Comparison of ENCODE assay signal across 18 cellular contexts in genomic region chr14:42804146-42804545, GRCh38.
DNase-seq lines count a peak whose midpoint lies in the region; ATAC-seq, FAIRE-seq and TF ChIP-seq lines count a peak whose summit lies in the region.
"Had no signal": no experiment of that assay in that cellular context is flagged by ENCODE, and none has a peak within 500 bp of the region (broad histone marks: within the 10 kb centered on the region; RNA-seq: fewer than 3 reads in every experiment).

No MANE protein-coding gene starts in this region.

- peak; percentile 49 for FAIRE-seq in GM12878 (lab: Jason Lieb, UNC)

- TF ChIP-seq CTCF in GM12878 (IDR thresholded peaks at IDR 0.05 in 2 of 3, conservative IDR thresholded peaks at IDR 0.05 in 1 of 3; ENCODE audit: control insufficient read depth in 2 of 3, extremely low read depth in 1 of 3, insufficient read depth in 1 of 3, low read depth in 3 of 3, low read length in 3 of 3): no peak

- H3K27me3 ChIP-seq in GM12878 (replicated peaks in 1 of 2; ENCODE audit: control insufficient read depth in 2 of 2, insufficient read depth in 2 of 2, low read length in 1 of 2): no peaks in the 10 kb centered on the region

- POLR2A ChIA-PET in GM12878 (lab: Charles Lee): no interaction called here
- POLR2A ChIA-PET in activated CD4-positive, alpha-beta T cell treated with anti-CD3 and anti-CD28 coated beads for 36 hours (lab: Charles Lee): no interaction called here

- no peak for TF ChIP-seq RAD21 in GM12878 (IDR thresholded peaks at IDR 0.05; ENCODE audit: insufficient read depth, low read depth, low read length)

- TF ChIP-seq EP300 in GM12878 (IDR thresholded peaks at IDR 0.05; ENCODE audit: borderline replicate concordance in 1 of 2, control insufficient read depth in 1 of 2, low read depth in 2 of 2, low read length in 2 of 2): no peak

- H2AFZ ChIP-seq in GM12878 (ENCODE audit: control insufficient read depth, low read depth, low read length): no peak overlapping the region

- RAD21 ChIA-PET in GM12878 (lab: Charles Lee; ENCODE audit: unreplicated experiment): no interaction called here

- TF ChIP-seq POLR2A in GM12878 (IDR thresholded peaks at IDR 0.05; ENCODE audit: low read depth, low read length): no peak

- no peaks in the 10 kb centered on the region for H3K79me2 ChIP-seq in GM12878 (ENCODE audit: control insufficient read depth, insufficient read depth, low read length)

- no peaks in the 10 kb centered on the region for H3K36me3 ChIP-seq in GM12878 (ENCODE audit: control insufficient read depth in 2 of 2, insufficient read depth in 2 of 2, low read length in 1 of 2)

- H3K27ac Mint-ChIP-seq in activated CD4-positive, alpha-beta T cell treated with anti-CD3 and anti-CD28 coated beads for 36 hours: no peak overlapping the region
- H3K27ac Mint-ChIP-seq: CD14-positive monocyte had no signal

- no peaks in the 10 kb centered on the region for H3K9me3 ChIP-seq in GM12878 (replicated peaks; ENCODE audit: control insufficient read depth, insufficient read depth, low read length)

- no peaks in the 10 kb centered on the region for H4K20me1 ChIP-seq in GM12878 (ENCODE audit: control insufficient read depth, insufficient read depth)

- no peaks in the 10 kb centered on the region for H3K4me1 ChIP-seq in GM12878 (ENCODE audit: control insufficient read depth, insufficient read depth, low read length)

- intact Hi-C loops in GM12878 (cut with micrococcal nuclease; ENCODE audit: unreplicated experiment): no loop called here
- intact Hi-C loops in activated CD4-positive, alpha-beta T cell treated with anti-CD3 and anti-CD28 coated beads for 36 hours (cut with DNase I, micrococcal nuclease): no loop called here

- H3K4me3 Mint-ChIP-seq in activated CD4-positive, alpha-beta T cell treated with anti-CD3 and anti-CD28 coated beads for 36 hours: no peak overlapping the region
- H3K4me3 Mint-ChIP-seq: CD14-positive monocyte had no signal

- peaks cover 8% of the 10 kb centered on the region for H3K9me3 Mint-ChIP-seq in activated CD4-positive, alpha-beta T cell treated with anti-CD3 and anti-CD28 coated beads for 36 hours (ENCODE audit: low read depth)

- H3K4me2 ChIP-seq in GM12878 (ENCODE audit: control insufficient read depth, insufficient read depth): no peak overlapping the region

- H3K27me3 Mint-ChIP-seq in activated CD4-positive, alpha-beta T cell treated with anti-CD3 and anti-CD28 coated beads for 36 hours: no peaks in the 10 kb centered on the region

- no peaks in the 10 kb centered on the region for H3K36me3 Mint-ChIP-seq in activated CD4-positive, alpha-beta T cell treated with anti-CD3 and anti-CD28 coated beads for 36 hours (ENCODE audit: low read depth)
- H3K36me3 Mint-ChIP-seq: CD14-positive monocyte had no signal

- SMC1A ChIA-PET in GM12878 (lab: Charles Lee; ENCODE audit: uncharacterized antibody, unreplicated experiment): no interaction called here

- H3K27ac ChIP-seq in GM12878 (ENCODE audit: control insufficient read depth, insufficient read depth): no peak overlapping the region
- H3K27ac ChIP-seq: RWPE1 had no signal

- ATAC-seq in GM12878: no peak
- ATAC-seq in activated CD4-positive, alpha-beta T cell treated with anti-CD3 and anti-CD28 coated beads for 36 hours: no peak

- H3K9ac ChIP-seq in GM12878 (ENCODE audit: control insufficient read depth, insufficient read depth, low read length): no peak overlapping the region

- in situ Hi-C loops in GM12878 (cut with MboI): no loop called here

- DNase-seq in NCI-H2029 treated with DMSO at 0.1 percent for 48 hours (lab: John Stamatoyannopoulos, UW) (peak; percentile 16), NCI-H2029 (lab: John Stamatoyannopoulos, UW) (no peak), NCI-H187 (lab: John Stamatoyannopoulos, UW) (peak; percentile 83 to 92), NCI-H446 treated with DMSO at 0.1 percent for 48 hours (lab: John Stamatoyannopoulos, UW) (peak; percentile 94), GM12878 (ENCODE audit: low read depth, low spot score) (no peak)
- no peak for DNase-seq in activated CD4-positive, alpha-beta T cell treated with anti-CD3 and anti-CD28 coated beads for 36 hours
- no peak for DNase-seq in activated CD4-positive, alpha-beta T cell treated with anti-CD3 and anti-CD28 coated beads for 48 hours
- no peak for DNase-seq in stimulated activated CD4-positive, alpha-beta T cell treated with anti-CD3 and anti-CD28 coated beads, Interleukin-1b, Interleukin-23, amount 100 ng/mL, for 48 hours
- DNase-seq: GF-D8; H7; KG1; NCI-H1436 treated with DMSO at 0.1 percent for 48 hours; NCI-H2227 treated with DMSO at 0.1 percent for 48 hours; NK-92 treated with Interleukin-12 subunit alpha and Interleukin-12 subunit beta, amount 100 ng/mL, for 24 hours; OCI-M1; T-helper 9 cell had no signal

- no TSS peak for BruUV-seq in GM12878 (replicated peaks; lab: Mats Ljungman, UMichigan)

- H3K4me3 ChIP-seq in GM12878: no peak overlapping the region

- H3K4me1 Mint-ChIP-seq in activated CD4-positive, alpha-beta T cell treated with anti-CD3 and anti-CD28 coated beads for 36 hours: no peaks in the 10 kb centered on the region

- CTCF ChIA-PET in GM12878 (lab: Yijun Ruan, JAX): no interaction called here
- CTCF ChIA-PET in activated CD4-positive, alpha-beta T cell treated with anti-CD3 and anti-CD28 coated beads for 36 hours (lab: Charles Lee): no interaction called here

- 24% methylated on average over 4 of the region's 4 CpGs for WGBS in GM12878 (ENCODE audit: insufficient coverage, insufficient replicate concordance, low lambda C conversion rate, missing lambda C conversion rate)

TF ChIP-seq in GM12878, 131 proteins besides CTCF, POLR2A, EP300 and RAD21:
- no peak for TF ChIP-seq NR2F1 (conservative IDR thresholded peaks at IDR 0.05)
- TF ChIP-seq, protein P1, sequence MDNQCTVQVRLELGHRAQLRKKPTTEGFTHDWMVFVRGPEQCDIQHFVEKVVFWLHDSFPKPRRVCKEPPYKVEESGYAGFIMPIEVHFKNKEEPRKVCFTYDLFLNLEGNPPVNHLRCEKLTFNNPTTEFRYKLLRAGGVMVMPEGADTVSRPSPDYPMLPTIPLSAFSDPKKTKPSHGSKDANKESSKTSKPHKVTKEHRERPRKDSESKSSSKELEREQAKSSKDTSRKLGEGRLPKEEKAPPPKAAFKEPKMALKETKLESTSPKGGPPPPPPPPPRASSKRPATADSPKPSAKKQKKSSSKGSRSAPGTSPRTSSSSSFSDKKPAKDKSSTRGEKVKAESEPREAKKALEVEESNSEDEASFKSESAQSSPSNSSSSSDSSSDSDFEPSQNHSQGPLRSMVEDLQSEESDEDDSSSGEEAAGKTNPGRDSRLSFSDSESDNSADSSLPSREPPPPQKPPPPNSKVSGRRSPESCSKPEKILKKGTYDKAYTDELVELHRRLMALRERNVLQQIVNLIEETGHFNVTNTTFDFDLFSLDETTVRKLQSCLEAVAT (IDR thresholded peaks at IDR 0.05): no peak
- TF ChIP-seq SREBF1 (IDR thresholded peaks at IDR 0.05; ENCODE audit: low read length): no peak
- TF ChIP-seq, protein P2, sequence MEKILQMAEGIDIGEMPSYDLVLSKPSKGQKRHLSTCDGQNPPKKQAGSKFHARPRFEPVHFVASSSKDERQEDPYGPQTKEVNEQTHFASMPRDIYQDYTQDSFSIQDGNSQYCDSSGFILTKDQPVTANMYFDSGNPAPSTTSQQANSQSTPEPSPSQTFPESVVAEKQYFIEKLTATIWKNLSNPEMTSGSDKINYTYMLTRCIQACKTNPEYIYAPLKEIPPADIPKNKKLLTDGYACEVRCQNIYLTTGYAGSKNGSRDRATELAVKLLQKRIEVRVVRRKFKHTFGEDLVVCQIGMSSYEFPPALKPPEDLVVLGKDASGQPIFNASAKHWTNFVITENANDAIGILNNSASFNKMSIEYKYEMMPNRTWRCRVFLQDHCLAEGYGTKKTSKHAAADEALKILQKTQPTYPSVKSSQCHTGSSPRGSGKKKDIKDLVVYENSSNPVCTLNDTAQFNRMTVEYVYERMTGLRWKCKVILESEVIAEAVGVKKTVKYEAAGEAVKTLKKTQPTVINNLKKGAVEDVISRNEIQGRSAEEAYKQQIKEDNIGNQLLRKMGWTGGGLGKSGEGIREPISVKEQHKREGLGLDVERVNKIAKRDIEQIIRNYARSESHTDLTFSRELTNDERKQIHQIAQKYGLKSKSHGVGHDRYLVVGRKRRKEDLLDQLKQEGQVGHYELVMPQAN (conservative IDR thresholded peaks at IDR 0.05): no peak
- TF ChIP-seq YY1 (IDR thresholded peaks at IDR 0.05; ENCODE audit: low read depth, low read length): no peak
- no peak for TF ChIP-seq ATF2 (IDR thresholded peaks at IDR 0.05; ENCODE audit: low read length)

Comparison
In these comparisons a context has a peak if more than half of its experiments do, and no peak if none do; other contexts are left out.
1. DNase-seq: peak in NCI-H2029 treated with DMSO at 0.1 percent for 48 hours (single experiment), NCI-H187 (2 of 2) and NCI-H446 treated with DMSO at 0.1 percent for 48 hours (single experiment); none in NCI-H2029 (single experiment), GM12878 (single experiment), activated CD4-positive, alpha-beta T cell treated with anti-CD3 and anti-CD28 coated beads for 36 hours (single experiment), activated CD4-positive, alpha-beta T cell treated with anti-CD3 and anti-CD28 coated beads for 48 hours (single experiment) and stimulated activated CD4-positive, alpha-beta T cell treated with anti-CD3 and anti-CD28 coated beads, Interleukin-1b, Interleukin-23, amount 100 ng/mL, for 48 hours (single experiment).